In genomic region chr19:55599468-55600335, GRCh38 we compare ENCODE assay signal across 8 cellular contexts. TPM values are rescaled to one million over a fixed set of nuclear protein-coding genes. Genes with fewer than 3 reads are reported as not detected.
DNase-seq lines count a peak whose midpoint lies in the region; ATAC-seq and TF ChIP-seq lines count a peak whose summit lies in the region.

A gene with protein sequence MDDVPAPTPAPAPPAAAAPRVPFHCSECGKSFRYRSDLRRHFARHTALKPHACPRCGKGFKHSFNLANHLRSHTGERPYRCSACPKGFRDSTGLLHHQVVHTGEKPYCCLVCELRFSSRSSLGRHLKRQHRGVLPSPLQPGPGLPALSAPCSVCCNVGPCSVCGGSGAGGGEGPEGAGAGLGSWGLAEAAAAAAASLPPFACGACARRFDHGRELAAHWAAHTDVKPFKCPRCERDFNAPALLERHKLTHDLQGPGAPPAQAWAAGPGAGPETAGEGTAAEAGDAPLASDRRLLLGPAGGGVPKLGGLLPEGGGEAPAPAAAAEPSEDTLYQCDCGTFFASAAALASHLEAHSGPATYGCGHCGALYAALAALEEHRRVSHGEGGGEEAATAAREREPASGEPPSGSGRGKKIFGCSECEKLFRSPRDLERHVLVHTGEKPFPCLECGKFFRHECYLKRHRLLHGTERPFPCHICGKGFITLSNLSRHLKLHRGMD (minus strand): TSS chr19:55599517. CDS start chr19:55597865, 1,652 bp downstream.
A gene with protein sequence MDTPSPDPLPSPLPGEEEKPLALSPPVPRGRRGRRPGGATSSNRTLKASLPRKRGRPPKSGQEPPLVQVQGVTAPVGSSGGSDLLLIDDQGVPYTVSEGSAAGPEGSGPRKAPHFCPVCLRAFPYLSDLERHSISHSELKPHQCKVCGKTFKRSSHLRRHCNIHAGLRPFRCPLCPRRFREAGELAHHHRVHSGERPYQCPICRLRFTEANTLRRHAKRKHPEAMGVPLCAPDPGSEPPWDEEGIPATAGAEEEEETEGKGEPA (plus strand): TSS chr19:55600288. CDS start chr19:55602113, 1,825 bp downstream.

- no peaks in the 10 kb centered on the region for H3K36me3 ChIP-seq in kidney epithelial cell (ENCODE audit: control insufficient read depth, insufficient read depth, low read length)

- TF ChIP-seq CTCF in AG10803 (conservative IDR thresholded peaks at IDR 0.05; ENCODE audit: low read length) (no peak), kidney epithelial cell (IDR thresholded peaks at IDR 0.05; ENCODE audit: insufficient read depth, low read length, poor library complexity, severe bottlenecking) (no peak)

- ATAC-seq in GM19043 (IDR thresholded peaks at IDR 0.05; ENCODE audit: low read depth, unreplicated experiment) (peak; percentile 42), HG03378 (IDR thresholded peaks at IDR 0.05; ENCODE audit: unreplicated experiment) (peak; percentile 42)

- peak within 1 kb of the TSS; percentile 89 for H3K4me3 ChIP-seq in AG10803 (ENCODE audit: low read length)
- H3K4me3 ChIP-seq in kidney epithelial cell (ENCODE audit: low read depth, low read length): peak within 1 kb of the TSS; percentile 91

- no peaks in the 10 kb centered on the region for H3K27me3 ChIP-seq in kidney epithelial cell (ENCODE audit: control insufficient read depth, insufficient read depth, low read length)

- DNase-seq in AG10803 (ENCODE audit: low read depth): peak; percentile 99
- DNase-seq in NCI-H510A (lab: John Stamatoyannopoulos, UW): peak; percentile 97
- peak; percentile 91 for DNase-seq in activated CD4-positive, CD25-positive, alpha-beta regulatory T cell treated with anti-CD3 and anti-CD28 coated beads, Interleukin-2, amount 50 U/mL, for 72 hours
- peak; percentile 99 for DNase-seq in cerebellar cortex (ENCODE audit: low spot score)
- peak; percentile 82 for DNase-seq in kidney epithelial cell (ENCODE audit: low read depth)
- peak; percentile 98 for DNase-seq in stimulated activated CD4-positive, alpha-beta T cell treated with anti-CD3 and anti-CD28 coated beads, Interleukin-15, amount 100 ng/mL, for 24 hours

RNA-seq across cellular contexts. Expression of the first gene that starts in this region (rescaled TPM):
- total RNA-seq in kidney epithelial cell: 8.4 and 9.4 TPM in 2 replicates

RNA-seq across cellular contexts. Expression of the second gene that starts in this region (rescaled TPM):
- 32.7 and 35.0 TPM in 2 replicates for total RNA-seq in kidney epithelial cell

Comparison
In these comparisons a context has a peak if more than half of its experiments do, and no peak if none do; other contexts are left out.
1. Peak in every context shown above with its lines: DNase-seq, ATAC-seq and H3K4me3 ChIP-seq.